Comparison of ENCODE assay signal across 9 cellular contexts in genomic region chr1:247857069-247857985, GRCh38. TPM values are rescaled to one million over a fixed set of nuclear protein-coding genes. Genes with fewer than 3 reads are reported as not detected.
DNase-seq lines count a peak whose midpoint lies in the region; ATAC-seq and TF ChIP-seq lines count a peak whose summit lies in the region.
"Had no signal": no experiment of that assay in that cellular context is flagged by ENCODE, and none has a peak within 500 bp of the region (broad histone marks: within the 10 kb centered on the region; RNA-seq: fewer than 3 reads in every experiment).

TRIM58 (plus strand) TSS chr1:247857187; CDS start chr1:247857247, 60 bp downstream.

- H3K36me3 ChIP-seq in esophagus (ENCODE audit: control insufficient read depth in 2 of 2, insufficient read depth in 2 of 2, low read length in 1 of 2) (no peaks in the 10 kb centered on the region), neuronal stem cell (replicated peaks in 1 of 2; ENCODE audit: control insufficient read depth in 2 of 2, insufficient read depth in 2 of 2, low read length in 2 of 2) (no peaks in the 10 kb centered on the region)

- H3K27me3 ChIP-seq in esophagus (ENCODE audit: control insufficient read depth in 1 of 2, insufficient read depth in 2 of 2, low read length in 2 of 2) (peaks cover 0 to 4% of the 10 kb centered on the region in 2 donors), neuronal stem cell (ENCODE audit: control insufficient read depth in 3 of 3, insufficient read depth in 3 of 3, low read depth in 1 of 3, low read length in 3 of 3) (peaks cover 0 to 8% (median 0%) of the 10 kb centered on the region in 3 experiments)

- H2BK12ac ChIP-seq in neuronal stem cell (ENCODE audit: low read length): no peak within 1 kb of the TSS

- POLR2A ChIA-PET in GM10248 (lab: Yijun Ruan, JAX): no interaction called here

- no peaks in the 10 kb centered on the region for H3K79me1 ChIP-seq in neuronal stem cell (ENCODE audit: low read depth, low read length)

- H3K4me1 ChIP-seq in esophagus (ENCODE audit: control insufficient read depth in 2 of 2, insufficient read depth in 2 of 2, low read length in 1 of 2): peaks cover 0 to 6% of the 10 kb centered on the region in 2 donors
- H3K4me1 ChIP-seq in neuronal stem cell (ENCODE audit: control insufficient read depth in 2 of 2, insufficient read depth in 1 of 2, low read depth in 1 of 2, low read length in 2 of 2): no peaks in the 10 kb centered on the region

- CTCF ChIA-PET in GM10248 (lab: Yijun Ruan, JAX): no interaction called here

- ATAC-seq in HG02870 (IDR thresholded peaks at IDR 0.05; ENCODE audit: unreplicated experiment): peak; percentile 38
- no peak for ATAC-seq in HG02852 (IDR thresholded peaks at IDR 0.05; ENCODE audit: unreplicated experiment)
- ATAC-seq in HG03457 (IDR thresholded peaks at IDR 0.05; ENCODE audit: unreplicated experiment): no peak

- no peak within 1 kb of the TSS for H3K4ac ChIP-seq in neuronal stem cell (ENCODE audit: low read length)

- H2BK15ac ChIP-seq in neuronal stem cell (ENCODE audit: low read length): no peak within 1 kb of the TSS

- H3K23ac ChIP-seq in neuronal stem cell (ENCODE audit: low read depth, low read length, poor library complexity): peak within 1 kb of the TSS; percentile 66

- no peak within 1 kb of the TSS for H3K14ac ChIP-seq in neuronal stem cell (ENCODE audit: low read length)

- peak within 1 kb of the TSS; percentile 30 for H2BK5ac ChIP-seq in neuronal stem cell (ENCODE audit: low read length)

- peak within 1 kb of the TSS; percentile 52 for H4K8ac ChIP-seq in neuronal stem cell (ENCODE audit: low read depth, low read length)

- no peak for TF ChIP-seq CTCF in GM10248 (IDR thresholded peaks at IDR 0.05; ENCODE audit: control extremely low read depth, extremely low read depth, low read depth, missing control alignments)

- peak within 1 kb of the TSS; percentile 87 for H3K4me2 ChIP-seq in neuronal stem cell (ENCODE audit: insufficient read depth, low read length, poor library complexity, severe bottlenecking)

- H3K27ac ChIP-seq in esophagus (ENCODE audit: low read depth in 2 of 2, low read length in 1 of 2): no peak within 1 kb of the TSS
- no peak within 1 kb of the TSS for H3K27ac ChIP-seq in neuronal stem cell (replicated peaks; ENCODE audit: low read length)
- H3K27ac ChIP-seq: epithelial cell of prostate had no signal

- no peak within 1 kb of the TSS for H2BK120ac ChIP-seq in neuronal stem cell (ENCODE audit: low read depth, low read length)

- H3K9me3 ChIP-seq in esophagus (ENCODE audit: control insufficient read depth in 2 of 2, insufficient read depth in 1 of 2, low read depth in 1 of 2, low read length in 1 of 2) (peaks cover 6 to 9% of the 10 kb centered on the region in 2 donors), neuronal stem cell (replicated peaks in 1 of 2; ENCODE audit: control insufficient read depth in 2 of 2, insufficient read depth in 1 of 2, low read depth in 1 of 2, low read length in 2 of 2) (no peaks in the 10 kb centered on the region)

- H4K91ac ChIP-seq in neuronal stem cell (ENCODE audit: low read depth, low read length, poor library complexity): no peak within 1 kb of the TSS

- peak within 1 kb of the TSS; percentile 79 for H3K9ac ChIP-seq in neuronal stem cell (ENCODE audit: low read depth, low read length, poor library complexity)

- H2AK5ac ChIP-seq in neuronal stem cell (ENCODE audit: low read depth, low read length): no peak within 1 kb of the TSS

- peak; percentile 30 for DNase-seq in GM10248 (ENCODE audit: extremely low spot score)
- DNase-seq in T1000 (lab: John Stamatoyannopoulos, UW): peak; percentile 53
- DNase-seq in neuronal stem cell (ENCODE audit: low spot score): peak; percentile 46
- DNase-seq in HCEC 1CT: no peak

- WGBS in esophagus, 2 donors: 5 to 10% methylated on average over 76 to 109 of the region's 109 CpGs
- WGBS in neuronal stem cell (ENCODE audit: extremely low coverage in 2 of 2, insufficient read length in 2 of 2, insufficient replicate concordance in 1 of 2), 2 donors: no CpG with 5 or more reads among the region's 109 CpGs

- H3K18ac ChIP-seq in neuronal stem cell (ENCODE audit: low read length): peak within 1 kb of the TSS; percentile 94

- no peak within 1 kb of the TSS for H2AFZ ChIP-seq in neuronal stem cell (ENCODE audit: low read length)

- H3K4me3 ChIP-seq in esophagus (ENCODE audit: low read depth in 1 of 2, low read length in 2 of 2) (peak within 1 kb of the TSS; percentile 26 to 35), neuronal stem cell (ENCODE audit: low read length in 2 of 2) (peak within 1 kb of the TSS in 1 of 2 donors; percentile 94)

RNA-seq across cellular contexts. Expression of gene TRIM58, which starts in this region (rescaled TPM):
- polyA plus RNA-seq in esophagus: under 1 TPM in 1 of 2 donors, not detected in 1; 0.15 TPM
- 0.73 TPM for polyA plus RNA-seq in neuronal stem cell (2013, experiment 1 of 2)
- 0.82 TPM for polyA plus RNA-seq in neuronal stem cell (2013, experiment 2 of 2)
